Comparison of ENCODE assay signal across 8 cellular contexts in genomic region chr2:208254871-208255556, GRCh38. TPM values are rescaled to one million over a fixed set of nuclear protein-coding genes. Genes with fewer than 3 reads are reported as not detected.
DNase-seq lines count a peak whose midpoint lies in the region; ATAC-seq and TF ChIP-seq lines count a peak whose summit lies in the region.

Gene IDH1, minus strand, starts transcription at chr2:208255071. Its CDS starts 3,520 bp downstream, at chr2:208251551.

- H3K9me3 ChIP-seq in cardiac muscle cell (ENCODE audit: low read depth) (no peaks in the 10 kb centered on the region), upper lobe of left lung (no peaks in the 10 kb centered on the region)

- DNase-seq in NCI-H1105 treated with DMSO at 0.1 percent for 48 hours (lab: John Stamatoyannopoulos, UW) (peak; percentile 83), SW 1271 (lab: John Stamatoyannopoulos, UW) (peak; percentile 82 to 89), cardiac muscle cell (ENCODE audit: low read depth in 1 of 2, low spot score in 1 of 2) (peak; percentile 96 to 98), posterior cingulate gyrus (peak; percentile 93 to 100 (median 97)), upper lobe of left lung (peak; percentile 96 to 97)
- DNase-seq in activated naive CD8-positive, alpha-beta T cell treated with anti-CD3 and anti-CD28 coated beads, Interleukin-2, amount 50 U/mL, for 24 hours, result peak; percentile 98

- intact Hi-C loops in posterior cingulate gyrus (cut with DNase I), result loop anchor here (1.0 to 2.0 kb wide), 3 partner anchors 10 to 152 kb away; no protein-coding TSS in a partner anchor

- no peaks in the 10 kb centered on the region for H3K9me3 Mint-ChIP-seq in activated naive CD8-positive, alpha-beta T cell treated with anti-CD3 and anti-CD28 coated beads, Interleukin-2, amount 50 U/mL, for 24 hours

- peak within 1 kb of the TSS; percentile 84 for H3K27ac Mint-ChIP-seq in activated naive CD8-positive, alpha-beta T cell treated with anti-CD3 and anti-CD28 coated beads, Interleukin-2, amount 50 U/mL, for 24 hours

- ATAC-seq in HG02678 (IDR thresholded peaks at IDR 0.05; ENCODE audit: unreplicated experiment), result peak; percentile 77
- peak; percentile 77 for ATAC-seq in activated naive CD8-positive, alpha-beta T cell treated with anti-CD3 and anti-CD28 coated beads, Interleukin-2, amount 50 U/mL, for 24 hours
- peak; percentile 97 to 99 for ATAC-seq in upper lobe of left lung (ENCODE audit: low FRiP score in 2 of 2)

- WGBS in upper lobe of left lung, 2 donors, result 0% methylated on average over 9 to 44 of the region's 48 CpGs

- H3K27ac ChIP-seq in cardiac muscle cell (peak within 1 kb of the TSS; percentile 96), upper lobe of left lung (peak within 1 kb of the TSS; percentile 78 to 90 (median 84))

- peak within 1 kb of the TSS; percentile 97 for H3K4me3 Mint-ChIP-seq in activated naive CD8-positive, alpha-beta T cell treated with anti-CD3 and anti-CD28 coated beads, Interleukin-2, amount 50 U/mL, for 24 hours

- TF ChIP-seq EP300 in upper lobe of left lung (IDR thresholded peaks at IDR 0.05), result no peak

- peaks cover 11% of the 10 kb centered on the region for H3K36me3 Mint-ChIP-seq in activated naive CD8-positive, alpha-beta T cell treated with anti-CD3 and anti-CD28 coated beads, Interleukin-2, amount 50 U/mL, for 24 hours (ENCODE audit: low read depth)

- H3K4me3 ChIP-seq in cardiac muscle cell (peak within 1 kb of the TSS; percentile 71), upper lobe of left lung (peak within 1 kb of the TSS; percentile 88 to 97 (median 96))

- H3K4me1 Mint-ChIP-seq in activated naive CD8-positive, alpha-beta T cell treated with anti-CD3 and anti-CD28 coated beads, Interleukin-2, amount 50 U/mL, for 24 hours, result peaks cover 27% of the 10 kb centered on the region

- peaks cover 32% of the 10 kb centered on the region for H3K4me1 ChIP-seq in cardiac muscle cell (ENCODE audit: low read depth)
- peaks cover 29 to 43% (median 38%) of the 10 kb centered on the region in 4 donors for H3K4me1 ChIP-seq in upper lobe of left lung

- peaks cover 7% of the 10 kb centered on the region for H3K36me3 ChIP-seq in cardiac muscle cell
- H3K36me3 ChIP-seq in upper lobe of left lung, result peaks cover 0 to 18% (median 4%) of the 10 kb centered on the region in 4 donors

- H3K27me3 Mint-ChIP-seq in activated naive CD8-positive, alpha-beta T cell treated with anti-CD3 and anti-CD28 coated beads, Interleukin-2, amount 50 U/mL, for 24 hours, result no peaks in the 10 kb centered on the region

- TF ChIP-seq CTCF in GM12873 (IDR thresholded peaks at IDR 0.05; ENCODE audit: insufficient read depth, low read depth, low read length, missing control alignments), result peak; percentile 59
- peak; percentile 63 for TF ChIP-seq CTCF in cardiac muscle cell (IDR thresholded peaks at IDR 0.05; ENCODE audit: low read depth, low read length)
- peak; percentile 24 to 64 (median 48) for TF ChIP-seq CTCF in upper lobe of left lung (IDR thresholded peaks at IDR 0.05)

- H3K27me3 ChIP-seq in cardiac muscle cell, result no peaks in the 10 kb centered on the region
- H3K27me3 ChIP-seq in upper lobe of left lung, result no peaks in the 10 kb centered on the region

- TF ChIP-seq POLR2A in upper lobe of left lung (IDR thresholded peaks at IDR 0.05), result peak in 2 of 4 donors; percentile 17 to 75

RNA-seq across cellular contexts. Expression of gene IDH1, which starts in this region (rescaled TPM):
- total RNA-seq in cardiac muscle cell (85.4 and 138 TPM in 2 replicates), upper lobe of left lung (100 to 1,000 TPM in 3 of 6 donors, 10 to 100 TPM in 3; 44.5 to 148 (median 89.6) TPM)
- polyA plus RNA-seq in cardiac muscle cell, result 118 and 164 TPM in 2 replicates

Comparison
In these comparisons a context has a peak if more than half of its experiments do, and no peak if none do; other contexts are left out.
1. Peak in every context shown above with its lines: DNase-seq, ATAC-seq, H3K4me3 ChIP-seq and H3K27ac ChIP-seq.